12 cellular contexts compared by ENCODE assay signal in the genomic region with DNA sequence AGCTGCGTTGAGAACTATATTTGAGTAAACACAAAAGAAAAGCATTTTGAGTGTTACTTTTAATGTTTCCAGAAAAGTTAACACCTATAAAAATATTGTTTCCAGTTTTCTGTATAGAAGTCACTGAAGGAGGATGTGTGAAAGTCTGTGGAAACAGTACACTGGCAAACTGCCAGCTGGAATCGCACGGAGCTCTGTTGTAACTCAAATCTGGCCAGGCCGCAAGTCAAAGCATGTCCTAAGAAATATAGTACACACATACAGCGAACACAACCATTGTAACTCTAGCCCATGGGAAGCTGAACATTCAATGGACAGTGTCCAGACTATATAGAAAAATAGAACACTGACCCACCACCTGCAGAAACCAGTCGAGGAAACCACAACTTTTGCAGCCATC.
DNase-seq lines count a peak whose midpoint lies in the region; ATAC-seq and TF ChIP-seq lines count a peak whose summit lies in the region.
"Had no signal": no experiment of that assay in that cellular context is flagged by ENCODE, and none has a peak within 500 bp of the region (broad histone marks: within the 10 kb centered on the region; RNA-seq: fewer than 3 reads in every experiment).

No MANE protein-coding gene starts in this region.

- H3K27ac ChIP-seq in CD4-positive, alpha-beta T cell (ENCODE audit: low read depth, low read length), result no peak overlapping the region

- peak; percentile 83 for ATAC-seq in Right ventricle myocardium inferior
- no peak for ATAC-seq in CD4-positive, alpha-beta T cell (ENCODE audit: poor library complexity)

- intact Hi-C loops in Right ventricle myocardium inferior (cut with DNase I), result no loop called here
- intact Hi-C loops in cardiac septum (cut with DNase I), result no loop called here
- intact Hi-C loops in CD4-positive, alpha-beta T cell (cut with DNase I, micrococcal nuclease), result no loop called here

- POLR2A ChIA-PET in CD4-positive, alpha-beta T cell (lab: Charles Lee), result no interaction called here

- H3K9me3 ChIP-seq in CD4-positive, alpha-beta T cell (ENCODE audit: control insufficient read depth, low read length), result no peaks in the 10 kb centered on the region

- H3K27ac Mint-ChIP-seq in CD4-positive, alpha-beta T cell, result no peak overlapping the region
- H3K27ac Mint-ChIP-seq: B cell had no signal

- CTCF ChIA-PET in CD4-positive, alpha-beta T cell (lab: Charles Lee), result interaction anchor here (0.9 kb wide), 1 partner anchor 8 kb away, joined by 3 read pairs; no protein-coding TSS in a partner anchor

- H3K36me3 Mint-ChIP-seq in CD4-positive, alpha-beta T cell (ENCODE audit: low read depth), result no peaks in the 10 kb centered on the region

- H3K4me3 Mint-ChIP-seq in CD4-positive, alpha-beta T cell, result no peak overlapping the region
- H3K4me3 Mint-ChIP-seq: B cell had no signal

- no peaks in the 10 kb centered on the region for H3K9me3 Mint-ChIP-seq in CD4-positive, alpha-beta T cell

- TF ChIP-seq CTCF in epithelial cell of esophagus (IDR thresholded peaks at IDR 0.05; ENCODE audit: insufficient read depth, low read depth, low read length, missing control alignments), result no peak
- no peak for TF ChIP-seq CTCF in CD4-positive, alpha-beta T cell (IDR thresholded peaks at IDR 0.05)

- no peaks in the 10 kb centered on the region for H3K4me1 Mint-ChIP-seq in CD4-positive, alpha-beta T cell (ENCODE audit: low read depth)
- H3K4me1 Mint-ChIP-seq: B cell had no signal

- H3K4me3 ChIP-seq in epithelial cell of esophagus (ENCODE audit: low read length), result no peak overlapping the region

- H3K27me3 ChIP-seq in CD4-positive, alpha-beta T cell (ENCODE audit: control insufficient read depth, insufficient read depth, low read length), result no peaks in the 10 kb centered on the region

- DNase-seq in Right ventricle myocardium inferior (ENCODE audit: missing footprints) (peak; percentile 76), cardiac septum (ENCODE audit: low spot score) (no peak), epithelial cell of esophagus (ENCODE audit: low read depth) (peak; percentile 94), medulla oblongata (ENCODE audit: extremely low spot score) (peak; percentile 47), midbrain (lab: John Stamatoyannopoulos, UW) (no peak)
- DNase-seq in activated naive CD4-positive, alpha-beta T cell treated with Interleukin-2 at 50 U/mL for 16 hours, result no peak
- no peak for DNase-seq in stimulated activated naive CD4-positive, alpha-beta T cell treated with Interleukin-2 at 50 U/mL for 16 hours (lab: John Stamatoyannopoulos, UW)
- no peak for DNase-seq in CD4-positive, alpha-beta T cell
- DNase-seq: activated T-cell treated with anti-CD3 and anti-CD28 coated beads, Interleukin-2, amount 50 U/mL, for 48 hours; NCI-H774; small intestine had no signal

- H3K27me3 Mint-ChIP-seq in CD4-positive, alpha-beta T cell, result no peaks in the 10 kb centered on the region
- H3K27me3 Mint-ChIP-seq: B cell had no signal

Comparison
In these comparisons a context has a peak if more than half of its experiments do, and no peak if none do; other contexts are left out.
1. DNase-seq: peak in Right ventricle myocardium inferior (single experiment), epithelial cell of esophagus (single experiment) and medulla oblongata (single experiment); none in cardiac septum (single experiment), activated naive CD4-positive, alpha-beta T cell treated with Interleukin-2 at 50 U/mL for 16 hours (single experiment), stimulated activated naive CD4-positive, alpha-beta T cell treated with Interleukin-2 at 50 U/mL for 16 hours (single experiment), midbrain (single experiment) and CD4-positive, alpha-beta T cell (0 of 10).